In the genomic region with DNA sequence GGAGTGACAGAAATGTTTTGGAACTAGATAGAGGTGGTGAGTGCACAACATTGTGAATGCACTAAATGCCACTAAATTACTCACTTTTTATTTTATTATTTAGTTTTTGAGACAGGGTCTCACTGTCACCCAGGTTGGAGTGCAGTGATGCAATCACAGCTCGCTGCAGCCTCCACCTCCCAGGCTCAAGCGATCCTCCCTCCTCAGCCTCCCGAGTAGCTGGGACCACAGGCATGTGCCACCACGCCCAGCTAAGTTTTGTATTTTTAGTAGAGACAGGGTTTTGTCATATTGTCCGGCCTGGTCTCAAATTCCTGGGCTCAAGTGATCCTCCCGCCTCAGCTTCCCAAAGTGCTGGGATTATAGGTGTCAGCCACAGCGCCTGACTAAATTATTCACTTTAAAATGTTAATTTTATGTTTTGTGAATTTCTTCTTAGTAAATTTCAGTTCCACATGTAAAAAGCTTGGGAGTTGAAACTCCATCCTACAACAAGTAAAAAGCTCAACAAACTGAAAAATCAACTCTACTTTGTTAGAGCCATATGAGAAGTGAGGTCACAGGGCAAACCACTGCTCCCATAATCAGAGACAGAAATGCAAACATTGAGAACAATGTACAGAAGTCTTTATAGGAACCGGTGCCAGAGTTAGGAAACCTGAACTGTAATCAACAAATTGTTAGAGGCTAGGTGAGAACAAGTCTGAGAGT, we compare ENCODE assay signal across 20 cellular contexts. TPM values are rescaled to one million over a fixed set of nuclear protein-coding genes. Genes with fewer than 3 reads are reported as not detected.
DNase-seq lines count a peak whose midpoint lies in the region; ATAC-seq, FAIRE-seq and TF ChIP-seq lines count a peak whose summit lies in the region.
"Had no signal": no experiment of that assay in that cellular context is flagged by ENCODE, and none has a peak within 500 bp of the region (broad histone marks: within the 10 kb centered on the region; RNA-seq: fewer than 3 reads in every experiment).

No MANE protein-coding gene starts in this region.

- H3K79me2 ChIP-seq in HepG2 (ENCODE audit: insufficient read depth, low read length) (no peaks in the 10 kb centered on the region), endothelial cell of umbilical vein (ENCODE audit: control insufficient read depth, insufficient read depth, low read length) (no peaks in the 10 kb centered on the region)

- POLR2A ChIA-PET in HepG2 (lab: Yijun Ruan, JAX), result interaction anchor here (0.6 kb wide), 1 partner anchor 89 kb away, joined by 3 read pairs; no protein-coding TSS in a partner anchor
- POLR2A ChIA-PET in endothelial cell of umbilical vein (lab: Charles Lee), result no interaction called here

- no peak overlapping the region for H2AFZ ChIP-seq in HepG2 (ENCODE audit: low read length)
- H2AFZ ChIP-seq in endothelial cell of umbilical vein (ENCODE audit: low read depth, low read length), result no peak overlapping the region

- ATAC-seq in HepG2 (peak; percentile 79), right lobe of liver (no peak)

- in situ Hi-C loops in HepG2 (cut with HindIII; ENCODE audit: extremely low pct_ligation_motif_present, low pct_unique_long_range_greater_than_20kb), result no loop called here

- BruUV-seq in HepG2 (replicated peaks; lab: Mats Ljungman, UMichigan), result no TSS peak
- BruUV-seq in endothelial cell of umbilical vein (replicated peaks; lab: Mats Ljungman, UMichigan), result no TSS peak

- DNase-seq in HepG2 (ENCODE audit: low spot score) (peak; percentile 56), right lobe of liver (no peak), NCI-H748 (lab: John Stamatoyannopoulos, UW; ENCODE audit: unreplicated experiment) (peak; percentile 50), endothelial cell of umbilical vein (ENCODE audit: low read depth, low spot score) (no peak), NCI-H2107 treated with DMSO at 0.1 percent for 48 hours (lab: John Stamatoyannopoulos, UW; ENCODE audit: unreplicated experiment) (no peak), Kasumi-1 (lab: John Stamatoyannopoulos, UW) (no peak)
- no peak for DNase-seq in stimulated activated CD8-positive, alpha-beta memory T cell treated with anti-CD3 and anti-CD28 coated beads, Interleukin-4, amount 100 ng/mL, for 48 hours
- DNase-seq: Calu3; CD4-positive, alpha-beta memory T cell; HFFc6; NCI-H1092 treated with DMSO at 0.1 percent for 48 hours; NCI-H1694; NCI-H2081 treated with DMSO at 0.1 percent for 48 hours; NCI-H524 treated with DMSO at 0.1 percent for 48 hours; NK-92 treated with Interleukin-12 subunit alpha and Interleukin-12 subunit beta, amount 100 ng/mL, for 24 hours; SHP77 had no signal

- TF ChIP-seq POLR2A in HepG2 (IDR thresholded peaks at IDR 0.05; ENCODE audit: insufficient read depth in 1 of 2, low read depth in 2 of 2, low read length in 2 of 2) (no peak), right lobe of liver (IDR thresholded peaks at IDR 0.05) (no peak), endothelial cell of umbilical vein (IDR thresholded peaks at IDR 0.05; ENCODE audit: low read depth, low read length) (no peak)

- TF ChIP-seq CTCF in HepG2 (CRISPR knock-in tag; IDR thresholded peaks at IDR 0.05) (no peak), right lobe of liver (IDR thresholded peaks at IDR 0.05) (no peak), endothelial cell of umbilical vein (IDR thresholded peaks at IDR 0.05; ENCODE audit: extremely low read depth in 1 of 2, insufficient read depth in 1 of 2, low read depth in 1 of 2, low read length in 2 of 2) (no peak)

- no peaks in the 10 kb centered on the region for H3K9me3 ChIP-seq in HepG2 (ENCODE audit: low read length)
- H3K9me3 ChIP-seq in right lobe of liver, result no peaks in the 10 kb centered on the region
- H3K9me3 ChIP-seq in endothelial cell of umbilical vein (replicated peaks; ENCODE audit: control insufficient read depth, insufficient read depth, low read length), result no peaks in the 10 kb centered on the region

- 21% methylated on average over 8 of the region's 8 CpGs for WGBS in HepG2 (ENCODE audit: low lambda C conversion rate)
- 71% methylated on average over 5 of the region's 8 CpGs for WGBS in right lobe of liver (ENCODE audit: insufficient coverage, low coverage, low lambda C conversion rate, missing lambda C conversion rate)

- H3K9me1 ChIP-seq in endothelial cell of umbilical vein (replicated peaks; ENCODE audit: control insufficient read depth, extremely low read depth, insufficient read depth, low read length), result no peaks in the 10 kb centered on the region

- H3K4me1 ChIP-seq in HepG2 (ENCODE audit: insufficient read depth, low read length) (peaks cover 12% of the 10 kb centered on the region), right lobe of liver (no peaks in the 10 kb centered on the region), endothelial cell of umbilical vein (ENCODE audit: control insufficient read depth, extremely low read depth, insufficient read depth, low read length) (no peaks in the 10 kb centered on the region)

- no peak overlapping the region for H3K4me2 ChIP-seq in HepG2 (ENCODE audit: low read depth, low read length)
- no peak overlapping the region for H3K4me2 ChIP-seq in endothelial cell of umbilical vein (ENCODE audit: insufficient read depth, low read length)

- no peak for TF ChIP-seq RAD21 in HepG2 (CRISPR knock-in tag; IDR thresholded peaks at IDR 0.05)

- FAIRE-seq in HepG2 (lab: Jason Lieb, UNC) (no peak), endothelial cell of umbilical vein (lab: Jason Lieb, UNC) (peak; percentile 33)
- FAIRE-seq: A204.1, GM18507, H54 had no signal

- H4K20me1 ChIP-seq in HepG2 (ENCODE audit: insufficient read depth, low read length), result no peaks in the 10 kb centered on the region
- H4K20me1 ChIP-seq in endothelial cell of umbilical vein (replicated peaks; ENCODE audit: control insufficient read depth, extremely low read depth, insufficient read depth, low read length), result no peaks in the 10 kb centered on the region

- H3K27ac ChIP-seq in HepG2 (ENCODE audit: extremely low read length, insufficient read depth, low read length) (no peak overlapping the region), right lobe of liver (no peak overlapping the region), endothelial cell of umbilical vein (ENCODE audit: insufficient read depth, low read depth, low read length) (no peak overlapping the region)
- H3K27ac ChIP-seq: SK-N-MC had no signal

- H3K4me3 ChIP-seq in HepG2 (replicated peaks in 1 of 3; ENCODE audit: insufficient read depth in 1 of 3, low read depth in 2 of 3, low read length in 3 of 3) (no peak overlapping the region), right lobe of liver (no peak overlapping the region), endothelial cell of umbilical vein (replicated peaks in 1 of 3; ENCODE audit: insufficient read depth in 1 of 3, low read depth in 1 of 3, low read length in 3 of 3) (no peak overlapping the region)
- H3K4me3 ChIP-seq: SK-N-MC had no signal

- H3K9ac ChIP-seq in HepG2 (ENCODE audit: insufficient read depth, low read depth, low read length) (no peak overlapping the region), endothelial cell of umbilical vein (replicated peaks; ENCODE audit: extremely low read depth, insufficient read depth, low read length) (no peak overlapping the region)

- no peak for TF ChIP-seq EP300 in HepG2 (IDR thresholded peaks at IDR 0.05; ENCODE audit: low read depth in 2 of 2, low read length in 2 of 2)
- no peak for TF ChIP-seq EP300 in HepG2 (CRISPR knock-in tag; IDR thresholded peaks at IDR 0.05; ENCODE audit: borderline replicate concordance)

- dilution Hi-C loops in endothelial cell of umbilical vein (cut with MboI; ENCODE audit: extremely low pct_ligation_motif_present, low sequenced_read_pairs), result no loop called here

- intact Hi-C loops in HepG2 (cut with micrococcal nuclease; ENCODE audit: unreplicated experiment) (no loop called here), right lobe of liver (cut with DNase I) (no loop called here), endothelial cell of umbilical vein (cut with micrococcal nuclease) (no loop called here)

- no peaks in the 10 kb centered on the region for H3K36me3 ChIP-seq in HepG2 (replicated peaks in 1 of 2; ENCODE audit: control insufficient read depth in 1 of 2, insufficient read depth in 2 of 2, low read length in 2 of 2)
- no peaks in the 10 kb centered on the region for H3K36me3 ChIP-seq in right lobe of liver
- no peaks in the 10 kb centered on the region for H3K36me3 ChIP-seq in endothelial cell of umbilical vein (ENCODE audit: control insufficient read depth in 2 of 2, extremely low read depth in 1 of 2, insufficient read depth in 2 of 2, low read length in 2 of 2)

- CTCF ChIA-PET in HepG2 (lab: Yijun Ruan, JAX; ENCODE audit: low intra/inter-chr PET ratio, low total read pairs), result no interaction called here
- CTCF ChIA-PET in endothelial cell of umbilical vein (lab: Charles Lee), result interaction anchor here (0.7 to 1.0 kb wide), 2 partner anchors 14 to 23 kb away, joined by 3 read pairs; partner anchors contain the start of gene SLC5A10

- H3K27me3 ChIP-seq in HepG2 (ENCODE audit: control insufficient read depth in 1 of 2, insufficient read depth in 2 of 2, low read length in 2 of 2) (peaks cover 0 to 25% of the 10 kb centered on the region in 2 experiments; a peak in 4 of 5 replicates), right lobe of liver (no peaks in the 10 kb centered on the region), endothelial cell of umbilical vein (ENCODE audit: control insufficient read depth in 2 of 2, insufficient read depth in 2 of 2, low read length in 2 of 2) (peaks cover 0 to 6% of the 10 kb centered on the region in 2 experiments)

RNA-seq across cellular contexts. Expression of gene SLC5A10, which starts 13.8 kb away (rescaled TPM):
- total RNA-seq in HepG2 (2016; rRNA removed; fragmentation: Illumina TruSeq; extraction: Trizol), result not detected in 2 replicates
- total RNA-seq in HepG2 (2016; cell fraction: cytosol; rRNA removed; fragmentation: Illumina TruSeq; extraction: Trizol; ENCODE audit: low read depth), result not detected in 2 replicates
- total RNA-seq in HepG2 (2016; cell fraction: insoluble cytoplasmic fraction; rRNA removed; fragmentation: Illumina TruSeq; extraction: Trizol), result 0.04 TPM in 1 of 2 replicates, not detected in the other
- not detected in 2 replicates for total RNA-seq in HepG2 (2016; cell fraction: membrane; rRNA removed; fragmentation: Illumina TruSeq; extraction: Trizol)
- not detected in 2 replicates for total RNA-seq in HepG2 (2016; cell fraction: nucleus; rRNA removed; fragmentation: Illumina TruSeq; extraction: Trizol)
- polyA plus RNA-seq in HepG2 (2011; rRNA removed), result 0.05 and 0.07 TPM in 2 replicates
- 0.03 TPM in 2 replicates for polyA plus RNA-seq in HepG2 (2011; cell fraction: cytosol; rRNA removed)
- 0.23 and 0.38 TPM in 2 replicates for polyA plus RNA-seq in HepG2 (2011; cell fraction: nucleus; rRNA removed)
- 0.08 and 0.11 TPM in 2 replicates for polyA plus RNA-seq in HepG2 (2012)
- polyA plus RNA-seq in HepG2 (2016; cell fraction: cytosol; fragmentation: Illumina TruSeq; extraction: Trizol; ENCODE audit: low read depth), result not detected in 2 replicates
- not detected in 2 replicates for polyA plus RNA-seq in HepG2 (2016; cell fraction: insoluble cytoplasmic fraction; fragmentation: Illumina TruSeq; extraction: Trizol; ENCODE audit: low read depth)
- not detected in 2 replicates for polyA plus RNA-seq in HepG2 (2016; cell fraction: membrane; fragmentation: Illumina TruSeq; extraction: Trizol; ENCODE audit: low read depth)
- not detected in 2 replicates for polyA plus RNA-seq in HepG2 (2016; cell fraction: nucleus; fragmentation: Illumina TruSeq; extraction: Trizol; ENCODE audit: insufficient read depth, low read depth)
- 0.09 and 0.24 TPM in 2 replicates for polyA minus RNA-seq in HepG2 (2011; rRNA and poly(A)+ RNA removed; ENCODE audit: low replicate concordance)
- polyA minus RNA-seq in HepG2 (2011; cell fraction: cytosol; rRNA and poly(A)+ RNA removed), result not detected in 2 replicates
- polyA minus RNA-seq in HepG2 (2011; cell fraction: nucleus; rRNA and poly(A)+ RNA removed), result 0.25 and 0.39 TPM in 2 replicates
- under 1 TPM in 2 of 6 experiments, not detected in 4; 0.07 to 0.14 TPM for total RNA-seq in right lobe of liver
- not detected in 2 replicates for total RNA-seq in endothelial cell of umbilical vein
- not detected in 2 replicates for polyA plus RNA-seq in endothelial cell of umbilical vein
- polyA plus RNA-seq in endothelial cell of umbilical vein (2011; cell fraction: cytosol; rRNA removed), result 0.01 TPM in 1 of 2 replicates, not detected in the other
- not detected in 2 replicates for polyA plus RNA-seq in endothelial cell of umbilical vein (2011; cell fraction: nucleus; rRNA removed)
- polyA plus RNA-seq in endothelial cell of umbilical vein (2012), result 0.71 and 0.72 TPM in 2 replicates
- not detected in 2 replicates for polyA minus RNA-seq in endothelial cell of umbilical vein
- not detected for polyA minus RNA-seq in endothelial cell of umbilical vein (2011; cell fraction: cytosol; rRNA and poly(A)+ RNA removed)
- polyA minus RNA-seq in endothelial cell of umbilical vein (2011; cell fraction: nucleus; rRNA and poly(A)+ RNA removed), result not detected in 2 replicates
- total RNA-seq: Calu3; CD4-positive, alpha-beta memory T cell; HFFc6 had no signal

Comparison
In these comparisons a context has a peak if more than half of its experiments do, and no peak if none do; other contexts are left out.
1. DNase-seq: peak in HepG2 (single experiment) and NCI-H748 (single experiment); none in right lobe of liver (0 of 3), endothelial cell of umbilical vein (single experiment), NCI-H2107 treated with DMSO at 0.1 percent for 48 hours (single experiment), Kasumi-1 (0 of 2) and stimulated activated CD8-positive, alpha-beta memory T cell treated with anti-CD3 and anti-CD28 coated beads, Interleukin-4, amount 100 ng/mL, for 48 hours (single experiment).